Comparison of ENCODE assay signal across 20 cellular contexts in the genomic region with DNA sequence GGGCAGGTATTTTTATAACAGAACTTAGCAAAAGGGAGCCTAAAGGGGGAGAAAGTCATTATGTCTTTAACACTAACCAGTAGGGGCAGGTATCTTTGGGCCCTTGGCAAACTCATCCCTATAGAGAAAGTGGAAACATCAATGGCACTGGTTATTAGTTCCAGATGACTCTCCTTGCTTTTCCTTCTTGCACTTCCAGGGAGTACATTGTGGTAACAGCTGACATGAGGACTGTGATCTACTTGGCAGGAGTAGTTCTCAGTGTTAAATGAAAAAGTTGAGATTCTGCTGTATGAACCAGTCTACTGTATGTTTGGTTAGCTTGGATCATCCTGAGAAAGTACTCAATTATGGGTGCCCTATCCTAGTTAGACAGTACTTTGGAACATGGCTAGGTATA.
"Had no signal": no experiment of that assay in that cellular context is flagged by ENCODE, and none has a peak within 500 bp of the region (broad histone marks: within the 10 kb centered on the region; RNA-seq: fewer than 3 reads in every experiment).

No MANE protein-coding gene starts in this region.

- H3K9me3 Mint-ChIP-seq: activated CD4-positive, alpha-beta memory T cell treated with anti-CD3 and anti-CD28 coated beads, Interleukin-2, amount 10 ng/mL, durations not matched to agents 7 days and 5 days; activated naive CD4-positive, alpha-beta T cell treated with anti-CD3 and anti-CD28 coated beads, Interleukin-2, amount 10 ng/mL, durations not matched to agents 7 days and 5 days; activated naive CD8-positive, alpha-beta T cell treated with anti-CD3 and anti-CD28 coated beads for 36 hours; activated T-helper 2 cell treated with anti-CD3 and anti-CD28 coated beads, Interferon-gamma antibody, Interleukin-2, Interleukin-4, amounts not matched to agents 10 μg/mL and 5 μg/mL and 100 μg/mL, durations not matched to agents 14 hours and 24 hours and 36 hours; T-cell had no signal

- H3K4me3 Mint-ChIP-seq: activated CD4-positive, alpha-beta memory T cell treated with anti-CD3 and anti-CD28 coated beads, Interleukin-2, amount 10 ng/mL, durations not matched to agents 7 days and 5 days; activated CD4-positive, alpha-beta T cell treated with anti-CD3 and anti-CD28 coated beads, Interleukin-2, amount 10 ng/mL, durations not matched to agents 7 days and 5 days; activated naive CD4-positive, alpha-beta T cell treated with anti-CD3 and anti-CD28 coated beads, Interleukin-2, amount 10 ng/mL, durations not matched to agents 7 days and 5 days; activated naive CD8-positive, alpha-beta T cell treated with anti-CD3 and anti-CD28 coated beads for 36 hours; T-cell had no signal

- H3K4me1 Mint-ChIP-seq: activated CD4-positive, alpha-beta T cell treated with anti-CD3 and anti-CD28 coated beads, Interleukin-2, amount 10 ng/mL, durations not matched to agents 7 days and 5 days; activated naive CD4-positive, alpha-beta T cell treated with anti-CD3 and anti-CD28 coated beads, Interleukin-2, amount 10 ng/mL, durations not matched to agents 7 days and 5 days; activated naive CD8-positive, alpha-beta T cell treated with anti-CD3 and anti-CD28 coated beads for 36 hours had no signal

- DNase-seq: activated CD4-positive, alpha-beta memory T cell treated with anti-CD3 and anti-CD28 coated beads, Interleukin-2, amount 10 ng/mL, durations not matched to agents 7 days and 5 days; activated CD4-positive, alpha-beta T cell treated with anti-CD3 and anti-CD28 coated beads, Interleukin-2, amount 10 ng/mL, durations not matched to agents 7 days and 5 days; activated CD4-positive, CD25-positive, alpha-beta regulatory T cell; activated gamma-delta T cell treated with Interleukin-2 at 50 U/mL for 16 hours; activated naive CD4-positive, alpha-beta T cell treated with anti-CD3 and anti-CD28 coated beads, Interleukin-2, amount 10 ng/mL, durations not matched to agents 7 days and 5 days; activated naive CD8-positive, alpha-beta T cell treated with anti-CD3 and anti-CD28 coated beads for 36 hours; activated T-cell treated with anti-CD3 and anti-CD28 coated beads for 4 hours; activated T-cell treated with anti-CD3 and anti-CD28 coated beads, Interleukin-2, amount 50 U/mL, for 48 hours; cerebellar nuclear complex; Karpas-422; NCI-H1105 treated with DMSO at 0.1 percent for 48 hours; NCI-H1436 treated with DMSO at 0.1 percent for 48 hours; NCI-H187; NCI-H2081; NCI-H446; NCI-H524; SHP77 treated with DMSO at 0.1 percent for 48 hours; T-cell had no signal

- H3K36me3 Mint-ChIP-seq: activated naive CD4-positive, alpha-beta T cell treated with anti-CD3 and anti-CD28 coated beads, Interleukin-2, amount 10 ng/mL, durations not matched to agents 7 days and 5 days; activated naive CD8-positive, alpha-beta T cell treated with anti-CD3 and anti-CD28 coated beads for 36 hours; T-cell had no signal

- ATAC-seq: T-cell had no signal

- H3K27me3 Mint-ChIP-seq: activated naive CD4-positive, alpha-beta T cell treated with anti-CD3 and anti-CD28 coated beads, Interleukin-2, amount 10 ng/mL, durations not matched to agents 7 days and 5 days; activated naive CD8-positive, alpha-beta T cell treated with anti-CD3 and anti-CD28 coated beads for 36 hours had no signal

- H3K27ac Mint-ChIP-seq: activated CD4-positive, alpha-beta memory T cell treated with anti-CD3 and anti-CD28 coated beads, Interleukin-2, amount 10 ng/mL, durations not matched to agents 7 days and 5 days; activated CD4-positive, alpha-beta T cell treated with anti-CD3 and anti-CD28 coated beads, Interleukin-2, amount 10 ng/mL, durations not matched to agents 7 days and 5 days; activated naive CD4-positive, alpha-beta T cell treated with anti-CD3 and anti-CD28 coated beads, Interleukin-2, amount 10 ng/mL, durations not matched to agents 7 days and 5 days; activated naive CD8-positive, alpha-beta T cell treated with anti-CD3 and anti-CD28 coated beads for 36 hours; activated T-helper 2 cell treated with anti-CD3 and anti-CD28 coated beads, Interferon-gamma antibody, Interleukin-2, Interleukin-4, amounts not matched to agents 10 μg/mL and 5 μg/mL and 100 μg/mL, durations not matched to agents 14 hours and 24 hours and 36 hours; T-cell had no signal

- H3K27ac ChIP-seq: VCaP had no signal
